ENCODE assay signal across 1 cellular context in genomic region chr1:23558140-23558871, GRCh38.
A peak's percentile ranks its signal among the peaks of the same experiment; 100 is the strongest.
TF ChIP-seq lines count a peak whose summit lies in the region.

No MANE protein-coding gene starts in this region.

TF ChIP-seq in HEK293, 187 proteins besides CTCF, POLR2A, EP300 and RAD21 (continued from another document and continues in another):
- peak; percentile 20; the same call in 1 of the 2 replicates for TF ChIP-seq REST (tag by site-specific recombination; IDR thresholded peaks at IDR 0.05)
- peak; percentile 72 for TF ChIP-seq ZNF341 (tag by site-specific recombination; IDR thresholded peaks at IDR 0.05; ENCODE audit: low read depth)
- TF ChIP-seq ZSCAN30 (tag by site-specific recombination; IDR thresholded peaks at IDR 0.05): 0 out of 2 replicates have a peak, but pooled peaks have one; percentile 27
- peak; percentile 99 for TF ChIP-seq ZNF600 (tag by site-specific recombination; IDR thresholded peaks at IDR 0.05)
- peak; percentile 65; the same call in 1 of the 2 replicates for TF ChIP-seq ZXDB (tag by site-specific recombination; IDR thresholded peaks at IDR 0.05)
- TF ChIP-seq ZBTB1 (tag by site-specific recombination; IDR thresholded peaks at IDR 0.05): no peak
- no peak for TF ChIP-seq PRDM2 (tag by site-specific recombination; IDR thresholded peaks at IDR 0.05; ENCODE audit: borderline replicate concordance)
- peak; percentile 89 for TF ChIP-seq SP3 (tag by site-specific recombination; IDR thresholded peaks at IDR 0.05)
- peak; percentile 96 for TF ChIP-seq KLF8 (tag by site-specific recombination; IDR thresholded peaks at IDR 0.05)
- peak; percentile 65 for TF ChIP-seq ZBTB11 (tag by site-specific recombination; conservative IDR thresholded peaks at IDR 0.05; ENCODE audit: low read depth)
- TF ChIP-seq ZNF2 (tag by site-specific recombination; IDR thresholded peaks at IDR 0.05): 0 out of 2 replicates have a peak, but pooled peaks have one; percentile 49
- 0 out of 2 replicates have a peak, but pooled peaks have one; percentile 59 for TF ChIP-seq ATF2 (tag by site-specific recombination; IDR thresholded peaks at IDR 0.05; ENCODE audit: low read depth)
- TF ChIP-seq ZNF558 (tag by site-specific recombination; IDR thresholded peaks at IDR 0.05): no peak
- TF ChIP-seq ZBTB26 (tag by site-specific recombination; optimal IDR thresholded peaks at IDR 0.05): peak; percentile 52
- TF ChIP-seq ZBTB8A (tag by site-specific recombination; IDR thresholded peaks at IDR 0.05): peak; percentile 69
- no peak for TF ChIP-seq ZNF791 (tag by site-specific recombination; IDR thresholded peaks at IDR 0.05)
- TF ChIP-seq ZNF747 (tag by site-specific recombination; IDR thresholded peaks at IDR 0.05): no peak
- TF ChIP-seq KLF1 (tag by site-specific recombination; IDR thresholded peaks at IDR 0.05): peak; percentile 69
- TF ChIP-seq ZNF610 (tag by site-specific recombination; IDR thresholded peaks at IDR 0.05; ENCODE audit: borderline replicate concordance): 0 out of 2 replicates have a peak, but pooled peaks have one; percentile 36
- TF ChIP-seq SP7 (tag by site-specific recombination; IDR thresholded peaks at IDR 0.05): peak; percentile 64; the same call in 1 of the 2 replicates
- TF ChIP-seq ZFHX2 (tag by site-specific recombination; conservative IDR thresholded peaks at IDR 0.05): peak; percentile 79
- TF ChIP-seq ZNF174 (tag by site-specific recombination; IDR thresholded peaks at IDR 0.05): no peak
- peak; percentile 36; the same call in 1 of the 2 replicates for TF ChIP-seq TCF7L2 (IDR thresholded peaks at IDR 0.05; ENCODE audit: borderline replicate concordance, low read depth, low read length)
- TF ChIP-seq MEIS1 (CRISPR knock-in tag; IDR thresholded peaks at IDR 0.05; ENCODE audit: borderline replicate concordance): 0 out of 2 replicates have a peak, but pooled peaks have one; percentile 17
- peak; percentile 85 for TF ChIP-seq ZBTB20 (tag by site-specific recombination; IDR thresholded peaks at IDR 0.05)
- peak; percentile 78 for TF ChIP-seq ZNF24 (tag by site-specific recombination; IDR thresholded peaks at IDR 0.05)
- TF ChIP-seq ZNF394 (tag by site-specific recombination; IDR thresholded peaks at IDR 0.05; ENCODE audit: borderline replicate concordance): peak; percentile 42; the same call in 1 of the 2 replicates
- peak; percentile 54; the same call in 1 of the 2 replicates for TF ChIP-seq TRIM28 (IDR thresholded peaks at IDR 0.05; ENCODE audit: borderline replicate concordance, low read length)
- TF ChIP-seq GLIS2 (tag by site-specific recombination; IDR thresholded peaks at IDR 0.05): peak; percentile 99
- TF ChIP-seq IKZF3 (tag by site-specific recombination; IDR thresholded peaks at IDR 0.05): peak; percentile 62; the same call in 1 of the 2 replicates
- TF ChIP-seq YY1 (tag by site-specific recombination; IDR thresholded peaks at IDR 0.05): no peak
- peak; percentile 81 for TF ChIP-seq ZBTB10 (tag by site-specific recombination; IDR thresholded peaks at IDR 0.05)
- TF ChIP-seq OSR2 (tag by site-specific recombination; IDR thresholded peaks at IDR 0.05): peak; percentile 73
- TF ChIP-seq KLF7 (tag by site-specific recombination; IDR thresholded peaks at IDR 0.05; ENCODE audit: borderline replicate concordance): peak; percentile 50; the same call in 1 of the 2 replicates
- TF ChIP-seq ZNF549 (tag by site-specific recombination; IDR thresholded peaks at IDR 0.05): no peak
- TF ChIP-seq ZFP69B (tag by site-specific recombination; IDR thresholded peaks at IDR 0.05): peak; percentile 81; the same call in 1 of the 2 replicates
- TF ChIP-seq ZNF777 (tag by site-specific recombination; IDR thresholded peaks at IDR 0.05; ENCODE audit: borderline replicate concordance): no peak
- no peak; the same call in 1 of the 2 replicates for TF ChIP-seq ZNF324 (tag by site-specific recombination; IDR thresholded peaks at IDR 0.05)
- 0 out of 2 replicates have a peak, but pooled peaks have one; percentile 25 for TF ChIP-seq ZSCAN5A (tag by site-specific recombination; IDR thresholded peaks at IDR 0.05)
- 0 out of 2 replicates have a peak, but pooled peaks have one; percentile 47 for TF ChIP-seq ZNF76 (tag by site-specific recombination; IDR thresholded peaks at IDR 0.05; ENCODE audit: borderline replicate concordance, low read depth)
- TF ChIP-seq ZNF660 (tag by site-specific recombination; IDR thresholded peaks at IDR 0.05): 0 out of 2 replicates have a peak, but pooled peaks have one; percentile 36
- TF ChIP-seq ZNF146 (tag by site-specific recombination; IDR thresholded peaks at IDR 0.05): no peak
